In the genomic region with DNA sequence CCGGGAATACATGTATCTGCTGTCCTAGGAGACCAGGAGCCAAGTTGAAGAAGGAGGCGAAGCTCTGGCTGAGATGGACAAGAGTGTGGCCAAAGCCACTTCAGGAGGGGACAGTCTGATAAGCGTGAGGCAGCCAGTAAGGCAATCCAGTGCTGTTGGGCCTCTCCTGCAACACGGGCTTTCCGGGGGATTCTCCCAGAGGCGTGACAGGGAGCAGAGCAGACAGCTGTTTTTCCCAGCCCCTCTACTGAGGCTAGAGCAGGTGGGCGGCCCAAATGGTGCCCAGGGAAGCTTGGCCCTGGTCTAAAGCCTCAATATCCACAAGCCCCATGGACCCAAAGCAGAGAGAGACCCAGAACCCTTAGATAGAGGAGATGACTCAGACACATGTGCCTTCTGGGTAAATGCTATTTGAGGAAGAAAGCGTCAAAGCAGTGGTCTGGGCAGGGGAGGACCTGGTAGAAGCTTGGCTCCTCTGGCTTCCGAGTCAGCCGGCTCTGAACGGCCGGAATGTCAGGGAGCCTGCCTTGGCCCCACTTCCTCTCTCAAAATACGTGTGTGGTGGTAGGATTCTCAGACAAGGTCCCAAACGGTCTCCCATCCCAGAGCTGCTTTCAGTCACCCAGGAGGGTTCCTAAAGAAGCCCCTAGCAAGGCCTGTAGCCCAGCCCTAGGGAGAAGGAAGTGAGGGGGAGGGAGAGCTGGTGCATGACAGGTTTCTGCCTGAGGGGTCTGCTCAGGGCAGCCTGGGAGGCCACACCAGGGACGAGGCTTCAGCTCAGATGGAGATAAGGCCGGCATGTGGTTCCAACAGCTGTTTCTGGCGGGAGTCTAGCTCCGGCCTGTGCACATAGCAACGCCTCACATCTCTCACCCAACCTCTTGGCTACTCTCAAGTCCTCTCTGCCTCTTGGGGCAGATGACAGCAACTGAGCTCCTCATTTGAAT, we compare ENCODE assay signal across 8 cellular contexts. TPM values are rescaled to one million over a fixed set of nuclear protein-coding genes. Genes with fewer than 3 reads are reported as not detected.
DNase-seq lines count a peak whose midpoint lies in the region; ATAC-seq and TF ChIP-seq lines count a peak whose summit lies in the region.

No MANE protein-coding gene starts in this region.

- WGBS in heart right ventricle, 2 donors: 17 to 24% methylated on average over 19 of the region's 19 CpGs
- 19 to 23% methylated on average over 18 to 19 of the region's 19 CpGs for WGBS in aorta, 2 donors

- H3K27ac ChIP-seq in OCI-LY3 (ENCODE audit: low read length): no peak overlapping the region
- peak overlapping the region; percentile 85 to 98 (median 92) for H3K27ac ChIP-seq in heart right ventricle
- peak overlapping the region; percentile 5 to 96 for H3K27ac ChIP-seq in aorta (ENCODE audit: low read depth in 1 of 2, low read length in 2 of 2)

- H3K9ac ChIP-seq in OCI-LY3 (ENCODE audit: low read length): no peak overlapping the region

- ATAC-seq in GM18511 (IDR thresholded peaks at IDR 0.05; ENCODE audit: unreplicated experiment) (peak; percentile 77), GM21825 (IDR thresholded peaks at IDR 0.05; ENCODE audit: unreplicated experiment) (peak; percentile 66), heart right ventricle (peak; percentile 17 to 45 (median 24)), aorta (ENCODE audit: low FRiP score) (peak; percentile 43)
- ATAC-seq in activated CD4-positive, CD25-positive, alpha-beta regulatory T cell treated with anti-CD3 and anti-CD28 coated beads, Interleukin-2, amount 50 U/mL, for 24 hours: no peak

- H3K9me3 ChIP-seq in OCI-LY3 (ENCODE audit: insufficient read depth, low read length): no peaks in the 10 kb centered on the region
- no peaks in the 10 kb centered on the region for H3K9me3 ChIP-seq in heart right ventricle
- no peaks in the 10 kb centered on the region for H3K9me3 ChIP-seq in aorta (ENCODE audit: control insufficient read depth, low read length)

- peaks cover 39% of the 10 kb centered on the region for H3K36me3 ChIP-seq in OCI-LY3 (replicated peaks; ENCODE audit: low read depth, low read length)
- peaks cover 0 to 50% (median 5%) of the 10 kb centered on the region in 9 donors for H3K36me3 ChIP-seq in heart right ventricle
- H3K36me3 ChIP-seq in aorta (ENCODE audit: control insufficient read depth in 1 of 2, insufficient read depth in 2 of 2, low read length in 1 of 2): peaks cover 0 to 2% of the 10 kb centered on the region in 2 donors

- H3K4me3 ChIP-seq in OCI-LY3 (ENCODE audit: low read length) (no peak overlapping the region), heart right ventricle (peak overlapping the region in 7 of 10 donors; percentile 11 to 47 (median 42)), aorta (ENCODE audit: low read length in 2 of 2) (no peak overlapping the region)

- DNase-seq in heart right ventricle (peak; percentile 45 to 56), aorta (peak in 1 of 2 donors; percentile 71), NCI-H446 (lab: John Stamatoyannopoulos, UW) (no peak), iPS-NIHi11 (ENCODE audit: low spot score) (no peak)

- no peaks in the 10 kb centered on the region for H3K27me3 ChIP-seq in OCI-LY3 (ENCODE audit: low read depth, low read length)
- no peaks in the 10 kb centered on the region for H3K27me3 ChIP-seq in heart right ventricle
- H3K27me3 ChIP-seq in aorta (ENCODE audit: control insufficient read depth in 1 of 2, insufficient read depth in 2 of 2, low read length in 1 of 2): no peaks in the 10 kb centered on the region

- peaks cover 19% of the 10 kb centered on the region for H3K4me1 ChIP-seq in OCI-LY3 (ENCODE audit: low read length)
- peaks cover 47 to 97% (median 87%) of the 10 kb centered on the region in 9 donors for H3K4me1 ChIP-seq in heart right ventricle
- peaks cover 4 to 7% of the 10 kb centered on the region in 2 donors for H3K4me1 ChIP-seq in aorta (ENCODE audit: control insufficient read depth in 1 of 2, insufficient read depth in 2 of 2, low read length in 2 of 2)

- H3K4me2 ChIP-seq in OCI-LY3 (ENCODE audit: low read length): peak overlapping the region; percentile 26

- TF ChIP-seq CTCF in OCI-LY3 (IDR thresholded peaks at IDR 0.05; ENCODE audit: low read depth, low read length) (no peak), heart right ventricle (IDR thresholded peaks at IDR 0.05) (no peak)

- intact Hi-C loops in heart right ventricle (cut with DNase I): no loop called here
- intact Hi-C loops in aorta (cut with DNase I): loop anchor here in 1 of 2 donors (2.0 kb wide), 1 partner anchor 19 kb away; no protein-coding TSS in a partner anchor

- H2AFZ ChIP-seq in OCI-LY3 (ENCODE audit: low read depth, low read length): no peak overlapping the region

- H3K79me2 ChIP-seq in OCI-LY3 (ENCODE audit: low read length): no peaks in the 10 kb centered on the region

- no peaks in the 10 kb centered on the region for H4K20me1 ChIP-seq in OCI-LY3 (ENCODE audit: insufficient read depth, low read length)

RNA-seq across cellular contexts. Expression of a gene that starts 28.9 kb away (rescaled TPM):
- 10 to 100 TPM; 16.4 to 31.9 (median 23.0) TPM for total RNA-seq in heart right ventricle
- 10 to 100 TPM in 1 of 2 donors, 1 to 10 TPM in 1; 4.4 to 16.6 TPM for polyA plus RNA-seq in heart right ventricle
- total RNA-seq in aorta: 10 to 100 TPM; 41.3 to 87.5 TPM
- 10 to 100 TPM in 1 of 2 donors, 1 to 10 TPM in 1; 9.3 to 12.4 TPM for polyA plus RNA-seq in aorta

RNA-seq across cellular contexts. Expression of a gene that starts 50.5 kb away (rescaled TPM):
- total RNA-seq in heart right ventricle (10 to 100 TPM; 30.7 to 43.7 (median 40.5) TPM), aorta (100 to 1,000 TPM; 104 to 141 TPM)
- polyA plus RNA-seq in heart right ventricle (10 to 100 TPM in 1 of 2 donors, 1 to 10 TPM in 1; 3.7 to 17.6 TPM), aorta (10 to 100 TPM in 1 of 2 donors, 1 to 10 TPM in 1; 4.8 to 11.0 TPM)

RNA-seq across cellular contexts. Expression of a gene that starts 54.1 kb away (rescaled TPM):
- total RNA-seq in heart right ventricle (10 to 100 TPM; 18.1 to 47.3 (median 22.5) TPM), aorta (10 to 100 TPM; 39.3 to 59.9 TPM)
- polyA plus RNA-seq in heart right ventricle (10 to 100 TPM in 1 of 2 donors, 1 to 10 TPM in 1; 8.4 to 13.0 TPM), aorta (10 to 100 TPM in 1 of 2 donors, 1 to 10 TPM in 1; 6.8 to 13.7 TPM)

Comparison
In these comparisons a context has a peak if more than half of its experiments do, and no peak if none do; other contexts are left out.
1. ATAC-seq: peak in GM18511 (single experiment), GM21825 (single experiment), heart right ventricle (8 of 8) and aorta (single experiment); none in activated CD4-positive, CD25-positive, alpha-beta regulatory T cell treated with anti-CD3 and anti-CD28 coated beads, Interleukin-2, amount 50 U/mL, for 24 hours (0 of 2).
2. H3K4me3 ChIP-seq: peak in heart right ventricle (7 of 10); none in OCI-LY3 (single experiment) and aorta (0 of 2).
3. DNase-seq: peak in heart right ventricle (2 of 2); none in NCI-H446 (0 of 2) and iPS-NIHi11 (single experiment).